23 cellular contexts compared by ENCODE assay signal in the genomic region with DNA sequence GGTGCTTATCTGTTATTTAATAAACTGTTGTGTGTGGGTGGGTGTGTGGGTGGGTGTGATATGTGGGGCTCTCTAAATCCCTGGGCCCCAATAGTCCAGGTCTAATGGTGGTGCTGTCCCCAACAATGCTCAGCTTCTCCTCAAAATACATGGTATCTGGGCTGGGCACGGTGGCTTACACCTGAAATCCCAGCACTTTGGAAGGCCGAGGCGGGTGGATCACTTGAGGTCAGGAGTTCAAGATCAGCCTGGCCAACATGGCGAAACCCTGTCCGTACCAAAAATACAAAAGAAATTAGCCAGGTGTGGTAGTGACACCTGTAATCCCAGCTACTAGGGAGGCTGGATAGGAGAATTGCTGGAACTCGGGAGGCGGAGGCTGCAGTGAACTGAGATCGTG. TPM values are rescaled to one million over a fixed set of nuclear protein-coding genes. Genes with fewer than 3 reads are reported as not detected.
DNase-seq lines count a peak whose midpoint lies in the region; ATAC-seq and TF ChIP-seq lines count a peak whose summit lies in the region.
"Had no signal": no experiment of that assay in that cellular context is flagged by ENCODE, and none has a peak within 500 bp of the region (broad histone marks: within the 10 kb centered on the region; RNA-seq: fewer than 3 reads in every experiment).

No MANE protein-coding gene starts in this region.

- H3K27ac ChIP-seq in HL-60 (replicated peaks): peak overlapping the region; percentile 78
- no peak overlapping the region for H3K27ac ChIP-seq in endodermal cell (ENCODE audit: low read depth, low read length)
- H3K27ac ChIP-seq: body of pancreas, right atrium auricular region, SJSA1, uterus had no signal

- H3K9ac ChIP-seq in endodermal cell (ENCODE audit: extremely low read depth, low read length, poor library complexity, severe bottlenecking): no peak overlapping the region

- no peaks in the 10 kb centered on the region for H3K36me3 ChIP-seq in endodermal cell (ENCODE audit: control insufficient read depth, insufficient read depth, low read length)
- H3K36me3 ChIP-seq: right atrium auricular region, SJSA1, uterus had no signal

- no peak for DNase-seq in activated T-cell treated with anti-CD3 and anti-CD28 coated beads, Interleukin-2, amount 50 U/mL, for 72 hours
- no peak for DNase-seq in activated T-cell treated with anti-CD3 and anti-CD28 coated beads for 4 hours
- no peak for DNase-seq in HL-60 (ENCODE audit: low read depth in 1 of 2, low spot score in 1 of 2)
- DNase-seq in endodermal cell: peak; percentile 10
- DNase-seq in posterior vena cava (ENCODE audit: low spot score): peak; percentile 18
- DNase-seq in dedifferentiated amniotic fluid mesenchymal stem cell (ENCODE audit: extremely low spot score): no peak
- DNase-seq: activated CD4-positive, alpha-beta T cell treated with anti-CD3 and anti-CD28 coated beads, Interleukin-2, amount 10 ng/mL, durations not matched to agents 7 days and 5 days; CD4-positive, alpha-beta memory T cell; DMS 273 treated with DMSO at 0.1 percent for 48 hours; H9; MM.1S; NCI-H1436 treated with DMSO at 0.1 percent for 48 hours; NCI-H524 treated with DMSO at 0.1 percent for 48 hours; T-helper 17 cell had no signal

- no peaks in the 10 kb centered on the region for H3K9me3 Mint-ChIP-seq in activated T-cell treated with anti-CD3 and anti-CD28 coated beads, Interleukin-2, amount 50 U/mL, for 72 hours
- no peaks in the 10 kb centered on the region for H3K9me3 Mint-ChIP-seq in endodermal cell
- H3K9me3 Mint-ChIP-seq: activated CD4-positive, alpha-beta T cell treated with anti-CD3 and anti-CD28 coated beads, Interleukin-2, amount 10 ng/mL, durations not matched to agents 7 days and 5 days; activated T-helper 17 cell treated with anti-CD3 and anti-CD28 coated beads, Interleukin-2, amount 50 U/mL, for 72 hours; CD4-positive, alpha-beta memory T cell; H9 had no signal

- peak overlapping the region; percentile 42 for H3K27ac Mint-ChIP-seq in activated T-cell treated with anti-CD3 and anti-CD28 coated beads, Interleukin-2, amount 50 U/mL, for 72 hours
- no peak overlapping the region for H3K27ac Mint-ChIP-seq in endodermal cell
- H3K27ac Mint-ChIP-seq: activated CD4-positive, alpha-beta T cell treated with anti-CD3 and anti-CD28 coated beads, Interleukin-2, amount 10 ng/mL, durations not matched to agents 7 days and 5 days; activated T-helper 17 cell treated with anti-CD3 and anti-CD28 coated beads, Interleukin-2, amount 50 U/mL, for 72 hours; CD4-positive, alpha-beta memory T cell; T-helper 17 cell had no signal

- TF ChIP-seq CTCF in HL-60 (IDR thresholded peaks at IDR 0.05; ENCODE audit: insufficient read depth, low read length): no peak
- TF ChIP-seq CTCF in endodermal cell (conservative IDR thresholded peaks at IDR 0.05): no peak

- intact Hi-C loops in posterior vena cava (cut with DNase I): no loop called here

- no peak overlapping the region for H3K4me3 Mint-ChIP-seq in activated T-cell treated with anti-CD3 and anti-CD28 coated beads, Interleukin-2, amount 50 U/mL, for 72 hours
- no peak overlapping the region for H3K4me3 Mint-ChIP-seq in endodermal cell
- H3K4me3 Mint-ChIP-seq: activated CD4-positive, alpha-beta T cell treated with anti-CD3 and anti-CD28 coated beads, Interleukin-2, amount 10 ng/mL, durations not matched to agents 7 days and 5 days; activated T-helper 17 cell treated with anti-CD3 and anti-CD28 coated beads, Interleukin-2, amount 50 U/mL, for 72 hours; CD4-positive, alpha-beta memory T cell; H9; T-helper 17 cell had no signal

- no peak for ATAC-seq in activated T-cell treated with anti-CD3 and anti-CD28 coated beads, Interleukin-2, amount 50 U/mL, for 72 hours (replicated peaks in 1 of 2)
- no peak for ATAC-seq in GM19023 (IDR thresholded peaks at IDR 0.05; ENCODE audit: unreplicated experiment)
- ATAC-seq in HG03342 (IDR thresholded peaks at IDR 0.05; ENCODE audit: unreplicated experiment): no peak
- ATAC-seq: activated T-helper 17 cell treated with anti-CD3 and anti-CD28 coated beads, Interleukin-2, amount 50 U/mL, for 72 hours; body of pancreas; T-helper 17 cell had no signal

- peaks cover 32% of the 10 kb centered on the region for H3K4me1 Mint-ChIP-seq in activated T-cell treated with anti-CD3 and anti-CD28 coated beads, Interleukin-2, amount 50 U/mL, for 72 hours (ENCODE audit: low read depth)
- no peaks in the 10 kb centered on the region for H3K4me1 Mint-ChIP-seq in endodermal cell
- H3K4me1 Mint-ChIP-seq: CD4-positive, alpha-beta memory T cell; T-helper 17 cell had no signal

- peaks cover 7% of the 10 kb centered on the region for H3K27me3 Mint-ChIP-seq in activated T-cell treated with anti-CD3 and anti-CD28 coated beads, Interleukin-2, amount 50 U/mL, for 72 hours (ENCODE audit: low read depth)
- H3K27me3 Mint-ChIP-seq in endodermal cell (ENCODE audit: insufficient read depth): no peaks in the 10 kb centered on the region
- H3K27me3 Mint-ChIP-seq: activated CD4-positive, alpha-beta T cell treated with anti-CD3 and anti-CD28 coated beads, Interleukin-2, amount 10 ng/mL, durations not matched to agents 7 days and 5 days had no signal

- no peaks in the 10 kb centered on the region for H3K36me3 Mint-ChIP-seq in activated T-cell treated with anti-CD3 and anti-CD28 coated beads, Interleukin-2, amount 50 U/mL, for 72 hours (ENCODE audit: insufficient read depth in 2 of 2)
- no peaks in the 10 kb centered on the region for H3K36me3 Mint-ChIP-seq in endodermal cell (ENCODE audit: low read depth)
- H3K36me3 Mint-ChIP-seq: CD4-positive, alpha-beta memory T cell had no signal

- H3K4me1 ChIP-seq in endodermal cell (ENCODE audit: control insufficient read depth, insufficient read depth, low read length): no peaks in the 10 kb centered on the region
- H3K4me1 ChIP-seq: right atrium auricular region, uterus had no signal

- H3K4me3 ChIP-seq in HL-60 (replicated peaks; ENCODE audit: insufficient read depth, low read length) (no peak overlapping the region), endodermal cell (ENCODE audit: low read length) (no peak overlapping the region)
- H3K4me3 ChIP-seq: body of pancreas, lung, right atrium auricular region, SJSA1, uterus had no signal

- H3K27me3 ChIP-seq in HL-60 (ENCODE audit: insufficient read depth, poor library complexity, severe bottlenecking) (no peaks in the 10 kb centered on the region), endodermal cell (ENCODE audit: control insufficient read depth, insufficient read depth, low read length, poor library complexity, severe bottlenecking) (no peaks in the 10 kb centered on the region)
- H3K27me3 ChIP-seq: body of pancreas, right atrium auricular region, SJSA1, uterus had no signal

- H3K9me3 ChIP-seq in endodermal cell (ENCODE audit: control insufficient read depth, low read length): no peaks in the 10 kb centered on the region
- H3K9me3 ChIP-seq: body of pancreas, right atrium auricular region, SJSA1, uterus had no signal

- WGBS in endodermal cell (ENCODE audit: insufficient coverage in 1 of 2, insufficient read length in 1 of 2), 2 experiments: 92 to 94% methylated on average over 8 of the region's 8 CpGs

RNA-seq across cellular contexts. Expression of a gene that starts 4.5 kb away (rescaled TPM):
- not detected for total RNA-seq in activated T-cell treated with anti-CD3 and anti-CD28 coated beads, Interleukin-2, amount 50 U/mL, for 72 hours
- total RNA-seq in endodermal cell: under 1 TPM in 1 of 2 donors, not detected in 1; 0.59 TPM
- not detected for polyA plus RNA-seq in endodermal cell (2013, experiment 1 of 2)
- not detected for polyA plus RNA-seq in endodermal cell (2013, experiment 2 of 2)
- total RNA-seq in posterior vena cava: 1 to 10 TPM in 1 of 2 donors, not detected in 1; 1.8 TPM
- total RNA-seq: activated CD4-positive, alpha-beta T cell treated with anti-CD3 and anti-CD28 coated beads, Interleukin-2, amount 10 ng/mL, durations not matched to agents 7 days and 5 days; activated T-helper 17 cell treated with anti-CD3 and anti-CD28 coated beads, Interleukin-2, amount 50 U/mL, for 72 hours; CD4-positive, alpha-beta memory T cell; osteoblast; right atrium auricular region; SJSA1; T-helper 17 cell had no signal
- polyA plus RNA-seq: CD4-positive, alpha-beta memory T cell had no signal

RNA-seq across cellular contexts. Expression of a gene that starts 11.3 kb away (rescaled TPM):
- not detected for total RNA-seq in activated T-cell treated with anti-CD3 and anti-CD28 coated beads, Interleukin-2, amount 50 U/mL, for 72 hours
- total RNA-seq in endodermal cell (under 1 TPM; 0.59 to 0.80 TPM), posterior vena cava (not detected)
- polyA plus RNA-seq in endodermal cell (2013, experiment 1 of 2): not detected
- polyA plus RNA-seq in endodermal cell (2013, experiment 2 of 2): not detected
- total RNA-seq: activated CD4-positive, alpha-beta T cell treated with anti-CD3 and anti-CD28 coated beads, Interleukin-2, amount 10 ng/mL, durations not matched to agents 7 days and 5 days; activated T-helper 17 cell treated with anti-CD3 and anti-CD28 coated beads, Interleukin-2, amount 50 U/mL, for 72 hours; body of pancreas; CD4-positive, alpha-beta memory T cell; osteoblast; right atrium auricular region; SJSA1; T-helper 17 cell had no signal
- polyA plus RNA-seq: CD4-positive, alpha-beta memory T cell had no signal

Comparison
In these comparisons a context has a peak if more than half of its experiments do, and no peak if none do; other contexts are left out.
1. DNase-seq: peak in endodermal cell (single experiment) and posterior vena cava (single experiment); none in activated T-cell treated with anti-CD3 and anti-CD28 coated beads, Interleukin-2, amount 50 U/mL, for 72 hours (0 of 2), activated T-cell treated with anti-CD3 and anti-CD28 coated beads for 4 hours (single experiment), HL-60 (0 of 2) and dedifferentiated amniotic fluid mesenchymal stem cell (single experiment).